13 cellular contexts compared by ENCODE assay signal in genomic region chr7:7764515-7765138, GRCh38. TPM values are rescaled to one million over a fixed set of nuclear protein-coding genes. Genes with fewer than 3 reads are reported as not detected.
A peak's percentile ranks its signal among the peaks of the same experiment; 100 is the strongest.
DNase-seq lines count a peak whose midpoint lies in the region; ATAC-seq and TF ChIP-seq lines count a peak whose summit lies in the region.
"Had no signal": no experiment of that assay in that cellular context is flagged by ENCODE, and none has a peak within 500 bp of the region (broad histone marks: within the 10 kb centered on the region; RNA-seq: fewer than 3 reads in every experiment).

No MANE protein-coding gene starts in this region.

- TF ChIP-seq CTCF in 22Rv1 (IDR thresholded peaks at IDR 0.05) (peak; percentile 74), PC-9 (conservative IDR thresholded peaks at IDR 0.05) (no peak), transverse colon (IDR thresholded peaks at IDR 0.05) (no peak)

- TF ChIP-seq EP300 in transverse colon (IDR thresholded peaks at IDR 0.05; ENCODE audit: low read depth) = no peak

- peaks cover 20% of the 10 kb centered on the region for H3F3A ChIP-seq in PC-9 (ENCODE audit: insufficient read depth, low read depth)

- DNase-seq in DMS53 treated with DMSO at 0.1 percent for 48 hours (lab: John Stamatoyannopoulos, UW; ENCODE audit: unreplicated experiment) (peak; percentile 33), PC-9 (peak in 1 of 2 experiments; percentile 47), epithelial cell of prostate (ENCODE audit: low read depth, low spot score) (peak; percentile 16), glomerular visceral epithelial cell (ENCODE audit: extremely low spot score) (no peak), transverse colon (no peak)
- DNase-seq: activated T-cell treated with anti-CD3 and anti-CD28 coated beads, Interleukin-2, amount 50 U/mL, for 1 hour; gastrocnemius medialis; H7; NK-92 treated with Interleukin-12 subunit alpha and Interleukin-12 subunit beta, amount 100 ng/mL, for 24 hours had no signal

- H3K27me3 ChIP-seq in PC-9 (ENCODE audit: insufficient read depth, low read depth) (no peaks in the 10 kb centered on the region), transverse colon (no peaks in the 10 kb centered on the region)
- H3K27me3 ChIP-seq: gastrocnemius medialis, MG63 had no signal

- WGBS in transverse colon (ENCODE audit: low coverage in 1 of 2), 2 donors = 58 to 74% methylated on average over 1 of the region's 1 CpG

- H3K27ac ChIP-seq in 22Rv1 = peak overlapping the region; percentile 55
- H3K27ac ChIP-seq in PC-9 = peak overlapping the region; percentile 71
- peak overlapping the region; percentile 51 for H3K27ac ChIP-seq in epithelial cell of prostate
- no peak overlapping the region for H3K27ac ChIP-seq in transverse colon
- H3K27ac ChIP-seq: gastrocnemius medialis had no signal

- intact Hi-C loops in PC-9 (cut with micrococcal nuclease; ENCODE audit: unreplicated experiment) (loop anchor here (1.0 to 10.0 kb wide), 4 partner anchors 31 to 450 kb away; no protein-coding TSS in a partner anchor), transverse colon (cut with DNase I; ENCODE audit: low total_unique reads) (no loop called here)

- H3K36me3 ChIP-seq in PC-9 (ENCODE audit: low read depth) (no peaks in the 10 kb centered on the region), transverse colon (no peaks in the 10 kb centered on the region)
- H3K36me3 ChIP-seq: gastrocnemius medialis, MG63 had no signal

- POLR2A ChIA-PET in PC-9 (lab: Charles Lee; ENCODE audit: unreplicated experiment) = interaction anchor here (0.6 kb wide), 1 partner anchor 206 kb away, joined by 14 read pairs; no protein-coding TSS in a partner anchor

- no peak for TF ChIP-seq POLR2A in transverse colon (IDR thresholded peaks at IDR 0.05)

- peaks cover 4% of the 10 kb centered on the region; the same call in 1 of the 2 replicates for H3K9me3 ChIP-seq in PC-9 (ENCODE audit: insufficient read depth, low read depth)
- no peaks in the 10 kb centered on the region for H3K9me3 ChIP-seq in transverse colon
- H3K9me3 ChIP-seq: gastrocnemius medialis, MG63 had no signal

- CTCF ChIA-PET in PC-9 (lab: Charles Lee) = interaction anchor here (0.5 to 1.1 kb wide), 2 partner anchors 84 to 138 kb away, joined by 4 to 5 read pairs; no protein-coding TSS in a partner anchor

- ATAC-seq in HG02610 (IDR thresholded peaks at IDR 0.05; ENCODE audit: unreplicated experiment) (no peak), GM21381 (IDR thresholded peaks at IDR 0.05; ENCODE audit: unreplicated experiment) (no peak)
- ATAC-seq: gastrocnemius medialis had no signal

- BruUV-seq in PC-9 (replicated peaks; lab: Mats Ljungman, UMichigan) = no TSS peak

- in situ Hi-C loops in transverse colon (cut with MboI; ENCODE audit: low pct_ligation_motif_present in 1 of 4, low pct_unique_long_range_greater_than_20kb in 1 of 4, low sequenced_read_pairs in 3 of 4) = loop anchor here in 1 of 4 donors (10.0 kb wide), 1 partner anchor 80 kb away; no protein-coding TSS in a partner anchor

- no peaks in the 10 kb centered on the region for H3K9me2 ChIP-seq in PC-9 (ENCODE audit: insufficient read depth)

- peaks cover 48% of the 10 kb centered on the region for H3K4me1 ChIP-seq in PC-9 (replicated peaks; ENCODE audit: insufficient read depth)
- peaks cover 0 to 36% (median 7%) of the 10 kb centered on the region in 4 donors for H3K4me1 ChIP-seq in transverse colon

- peak overlapping the region; percentile 55 for H3K4me2 ChIP-seq in PC-9

- H4K20me1 ChIP-seq in PC-9 (ENCODE audit: insufficient read depth) = no peaks in the 10 kb centered on the region

- H2AFZ ChIP-seq in PC-9 = no peak overlapping the region

- no peaks in the 10 kb centered on the region for H3K79me2 ChIP-seq in PC-9 (ENCODE audit: low read depth)

- no peak overlapping the region for H3K4me3 ChIP-seq in PC-9
- H3K4me3 ChIP-seq in transverse colon = no peak overlapping the region
- H3K4me3 ChIP-seq: gastrocnemius medialis, MG63 had no signal

RNA-seq across cellular contexts. Expression of gene RPA3, which starts 46.2 kb away (rescaled TPM):
- 147 and 166 TPM in 2 replicates for total RNA-seq in PC-9 (2021)
- 10 to 100 TPM in 2 of 4 donors, 1 to 10 TPM in 2; 1.4 to 24.6 (median 7.6) TPM for total RNA-seq in transverse colon

Comparison
In these comparisons a context has a peak if more than half of its experiments do, and no peak if none do; other contexts are left out.
1. H3K27ac ChIP-seq: peak in 22Rv1 (single experiment), PC-9 (single experiment) and epithelial cell of prostate (single experiment); none in transverse colon (0 of 4).
2. DNase-seq: peak in DMS53 treated with DMSO at 0.1 percent for 48 hours (single experiment) and epithelial cell of prostate (single experiment); none in glomerular visceral epithelial cell (single experiment) and transverse colon (single experiment).